In the genomic region with DNA sequence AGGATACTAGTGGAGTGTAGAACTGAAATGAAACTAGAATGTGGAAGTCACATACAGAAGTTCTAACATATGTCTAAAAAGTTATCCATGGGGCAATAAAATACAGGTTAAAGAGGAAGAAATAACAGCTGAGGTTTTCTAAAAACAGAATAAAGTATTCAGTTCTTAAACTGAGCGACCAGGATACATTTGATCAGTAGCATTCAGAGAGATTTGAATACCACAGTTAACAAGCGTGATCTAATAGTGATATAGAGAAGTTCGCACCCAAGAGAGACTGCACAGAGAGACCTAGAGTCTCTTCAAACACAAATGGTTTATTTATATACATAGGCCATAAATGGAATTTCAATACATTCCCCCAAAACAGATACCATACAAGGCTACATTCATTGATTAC, we compare ENCODE assay signal across 20 cellular contexts.
"Had no signal": no experiment of that assay in that cellular context is flagged by ENCODE, and none has a peak within 500 bp of the region (broad histone marks: within the 10 kb centered on the region; RNA-seq: fewer than 3 reads in every experiment).

No MANE protein-coding gene starts in this region.

- H3K36me3 ChIP-seq: pancreas had no signal

- H3K4me1 ChIP-seq: esophagus squamous epithelium, gastrocnemius medialis, heart left ventricle, pancreas, thyroid gland had no signal

- H3K4me3 ChIP-seq: cardiac muscle cell, esophagus squamous epithelium, gastrocnemius medialis, heart left ventricle, pancreas, thyroid gland had no signal

- H3K27ac ChIP-seq: cardiac muscle cell, esophagus squamous epithelium, gastrocnemius medialis, heart left ventricle, pancreas, thyroid gland had no signal

- DNase-seq: activated CD4-positive, alpha-beta memory T cell treated with anti-CD3 and anti-CD28 coated beads for 36 hours; activated CD4-positive, alpha-beta T cell treated with anti-CD3 and anti-CD28 coated beads for 48 hours; activated gamma-delta T cell; activated naive CD4-positive, alpha-beta T cell treated with anti-CD3 and anti-CD28 coated beads, Interleukin-2, amount 50 U/mL, for 16 hours; activated naive CD8-positive, alpha-beta T cell treated with anti-CD3 and anti-CD28 coated beads, Interleukin-2, amount 50 U/mL, for 24 hours; activated T-cell treated with anti-CD3 and anti-CD28 coated beads, Interleukin-2, amount 50 U/mL, for 72 hours; cortex of kidney; endodermal cell; esophagus squamous epithelium; gastrocnemius medialis; heart left ventricle; left ventricle myocardium superior; mammary epithelial cell; pancreas; right cardiac atrium; stimulated activated CD4-positive, alpha-beta T cell treated with anti-CD3 and anti-CD28 coated beads, Interleukin-12 subunit alpha, Interleukin-12 subunit beta, amount 100 ng/mL, for 4 hours; substantia nigra; T1000; thyroid gland had no signal

- H3K27me3 ChIP-seq: cardiac muscle cell, esophagus squamous epithelium, gastrocnemius medialis, heart left ventricle, pancreas, thyroid gland had no signal

- H3K9me3 ChIP-seq: esophagus squamous epithelium, gastrocnemius medialis, heart left ventricle, pancreas, thyroid gland had no signal

- ATAC-seq: activated naive CD8-positive, alpha-beta T cell treated with anti-CD3 and anti-CD28 coated beads, Interleukin-2, amount 50 U/mL, for 24 hours; activated T-cell treated with anti-CD3 and anti-CD28 coated beads, Interleukin-2, amount 50 U/mL, for 72 hours; gastrocnemius medialis; heart left ventricle; left ventricle myocardium superior; pancreas; right cardiac atrium had no signal
